Comparison of ENCODE assay signal across 20 cellular contexts in genomic region chr9:93619272-93619775, GRCh38. TPM values are rescaled to one million over a fixed set of nuclear protein-coding genes. Genes with fewer than 3 reads are reported as not detected.
A peak's percentile ranks its signal among the peaks of the same experiment; 100 is the strongest.
DNase-seq lines count a peak whose midpoint lies in the region; ATAC-seq, FAIRE-seq and TF ChIP-seq lines count a peak whose summit lies in the region.
"Had no signal": no experiment of that assay in that cellular context is flagged by ENCODE, and none has a peak within 500 bp of the region (broad histone marks: within the 10 kb centered on the region; RNA-seq: fewer than 3 reads in every experiment).

No MANE protein-coding gene starts in this region.

- no peak for TF ChIP-seq POLR2A in HepG2 (IDR thresholded peaks at IDR 0.05; ENCODE audit: insufficient read depth in 1 of 2, low read depth in 2 of 2, low read length in 2 of 2)
- no peak for TF ChIP-seq POLR2A in right lobe of liver (IDR thresholded peaks at IDR 0.05)
- no peak for TF ChIP-seq POLR2A in H1 (IDR thresholded peaks at IDR 0.05; ENCODE audit: control extremely low read depth in 1 of 2, low read depth in 2 of 2, low read length in 2 of 2)

- H4K8ac ChIP-seq in H1 (ENCODE audit: extremely low read depth, insufficient read depth, low read length) (peak overlapping the region; percentile 37; the same call in 1 of the 2 replicates), neuronal stem cell (ENCODE audit: low read depth, low read length) (no peak overlapping the region)

- H3K9ac ChIP-seq in HepG2 (ENCODE audit: insufficient read depth, low read depth, low read length) (no peak overlapping the region), H1 (replicated peaks in 1 of 4; ENCODE audit: extremely low read depth in 1 of 4, low read depth in 3 of 4, low read length in 3 of 4) (no peak overlapping the region), neuronal stem cell (ENCODE audit: low read depth, low read length, poor library complexity) (peak overlapping the region; percentile 72)

- DNase-seq in HepG2 (ENCODE audit: low spot score), result no peak
- no peak for DNase-seq in right lobe of liver
- DNase-seq in H1 (ENCODE audit: low read depth in 1 of 2, low spot score in 2 of 2), result peak in 1 of 2 experiments; percentile 48
- DNase-seq in neuronal stem cell (ENCODE audit: low spot score), result no peak
- DNase-seq in upper lobe of right lung, result no peak
- DNase-seq: AML-193; CD4-positive, alpha-beta T cell; DMS79 treated with DMSO at 0.1 percent for 48 hours; GF-D8; GOT3; HCEC 1CT; IMR-90 had no signal

- H3K4me2 ChIP-seq in HepG2 (ENCODE audit: low read depth, low read length), result no peak overlapping the region
- H3K4me2 ChIP-seq in H1 (ENCODE audit: insufficient read depth in 1 of 2, low read depth in 2 of 2, low read length in 2 of 2), result no peak overlapping the region
- no peak overlapping the region for H3K4me2 ChIP-seq in neuronal stem cell (ENCODE audit: insufficient read depth, low read length, poor library complexity, severe bottlenecking)
- H3K4me2 ChIP-seq: A549 had no signal

- H3K27ac ChIP-seq in HepG2 (ENCODE audit: extremely low read length, insufficient read depth, low read length) (no peak overlapping the region), right lobe of liver (no peak overlapping the region), H1 (ENCODE audit: low read depth, low read length) (no peak overlapping the region), neuronal stem cell (replicated peaks; ENCODE audit: low read length) (no peak overlapping the region), upper lobe of right lung (no peak overlapping the region)
- H3K27ac ChIP-seq: 22Rv1, A549, C4-2B, HL-60 had no signal

- H4K20me1 ChIP-seq in HepG2 (ENCODE audit: insufficient read depth, low read length), result 0 out of 2 replicates have a peak, but pooled peaks cover 3% of the 10 kb centered on the region
- H4K20me1 ChIP-seq in H1 (replicated peaks in 1 of 2; ENCODE audit: control insufficient read depth in 1 of 2, insufficient read depth in 2 of 2, low read length in 2 of 2), result peaks cover 0 to 19% of the 10 kb centered on the region in 2 experiments

- H3K14ac ChIP-seq in H1 (ENCODE audit: insufficient read length) (no peak overlapping the region), neuronal stem cell (ENCODE audit: low read length) (no peak overlapping the region)

- H2AK5ac ChIP-seq in H1 (ENCODE audit: low read depth, low read length) (peak overlapping the region; percentile 67; the same call in 1 of the 2 replicates), neuronal stem cell (ENCODE audit: low read depth, low read length) (peak overlapping the region; percentile 77)

- no TSS peak for BruUV-seq in HepG2 (replicated peaks; lab: Mats Ljungman, UMichigan)

- no peak overlapping the region for H2BK20ac ChIP-seq in H1 (ENCODE audit: low read length)

- H3K79me1 ChIP-seq in H1 (ENCODE audit: low read depth, low read length), result peaks cover 15% of the 10 kb centered on the region
- H3K79me1 ChIP-seq in neuronal stem cell (ENCODE audit: low read depth, low read length), result peaks cover 13% of the 10 kb centered on the region

- CTCF ChIA-PET in HepG2 (lab: Yijun Ruan, JAX; ENCODE audit: low intra/inter-chr PET ratio, low total read pairs) (no interaction called here), H1 (lab: Charles Lee; ENCODE audit: partially characterized antibody) (interaction anchor here (0.7 to 1.9 kb wide), 9 partner anchors 10 to 481 kb away, joined by 3 to 6 read pairs (median 4); no protein-coding TSS in a partner anchor)

- H2BK120ac ChIP-seq in H1 (replicated peaks; ENCODE audit: low read depth, low read length) (no peak overlapping the region), neuronal stem cell (ENCODE audit: low read depth, low read length) (no peak overlapping the region)

- H3K4me1 ChIP-seq in HepG2 (ENCODE audit: insufficient read depth, low read length) (peaks cover 12% of the 10 kb centered on the region; the same call in 1 of the 2 replicates), right lobe of liver (peaks cover 0 to 6% (median 0%) of the 10 kb centered on the region in 4 donors), H1 (replicated peaks in 1 of 4; ENCODE audit: control insufficient read depth in 3 of 4, insufficient read depth in 4 of 4, low read length in 3 of 4) (peaks cover 0 to 14% (median 1%) of the 10 kb centered on the region in 4 experiments; a peak in 4 of 7 replicates), neuronal stem cell (ENCODE audit: control insufficient read depth in 2 of 2, insufficient read depth in 1 of 2, low read depth in 1 of 2, low read length in 2 of 2) (peaks cover 8 to 15% of the 10 kb centered on the region in 2 donors), upper lobe of right lung (no peaks in the 10 kb centered on the region)
- H3K4me1 ChIP-seq: A549 had no signal

- no peak overlapping the region for H3K4ac ChIP-seq in H1 (replicated peaks; ENCODE audit: insufficient read length, low read depth, low read length)
- H3K4ac ChIP-seq in neuronal stem cell (ENCODE audit: low read length), result no peak overlapping the region

- H3K23ac ChIP-seq in H1 (ENCODE audit: insufficient read length) (no peak overlapping the region), neuronal stem cell (ENCODE audit: low read depth, low read length, poor library complexity) (peak overlapping the region; percentile 77)

- H3K4me3 ChIP-seq in HepG2 (replicated peaks in 1 of 3; ENCODE audit: insufficient read depth in 1 of 3, low read depth in 2 of 3, low read length in 3 of 3) (no peak overlapping the region), right lobe of liver (no peak overlapping the region), H1 (ENCODE audit: extremely low read depth in 1 of 4, insufficient read depth in 2 of 4, low read depth in 3 of 4, low read length in 4 of 4) (no peak overlapping the region), neuronal stem cell (ENCODE audit: low read length in 2 of 2) (no peak overlapping the region), upper lobe of right lung (no peak overlapping the region)
- H3K4me3 ChIP-seq: A549, K562 had no signal

- no peaks in the 10 kb centered on the region for H3K9me3 ChIP-seq in HepG2 (ENCODE audit: low read length)
- no peaks in the 10 kb centered on the region for H3K9me3 ChIP-seq in right lobe of liver
- no peaks in the 10 kb centered on the region; a peak in 1 of 4 replicates for H3K9me3 ChIP-seq in H1 (ENCODE audit: insufficient read depth in 2 of 2, low read depth in 1 of 2, low read length in 1 of 2)
- H3K9me3 ChIP-seq in neuronal stem cell (replicated peaks in 1 of 2; ENCODE audit: control insufficient read depth in 2 of 2, insufficient read depth in 1 of 2, low read depth in 1 of 2, low read length in 2 of 2), result peaks cover 0 to 3% of the 10 kb centered on the region in 2 donors
- H3K9me3 ChIP-seq in upper lobe of right lung, result no peaks in the 10 kb centered on the region
- H3K9me3 ChIP-seq: A549 had no signal

- no peaks in the 10 kb centered on the region for H3K27me3 ChIP-seq in HepG2 (ENCODE audit: control insufficient read depth in 1 of 2, insufficient read depth in 2 of 2, low read length in 2 of 2)
- no peaks in the 10 kb centered on the region for H3K27me3 ChIP-seq in right lobe of liver
- H3K27me3 ChIP-seq in H1 (replicated peaks in 1 of 4; ENCODE audit: control insufficient read depth in 3 of 4, extremely low read depth in 1 of 4, insufficient read depth in 3 of 4, low read length in 3 of 4), result no peaks in the 10 kb centered on the region
- peaks cover 0 to 1% (median 0%) of the 10 kb centered on the region in 3 experiments for H3K27me3 ChIP-seq in neuronal stem cell (ENCODE audit: control insufficient read depth in 3 of 3, insufficient read depth in 3 of 3, low read depth in 1 of 3, low read length in 3 of 3)
- H3K27me3 ChIP-seq in upper lobe of right lung, result no peaks in the 10 kb centered on the region

- POLR2A ChIA-PET in HepG2 (lab: Yijun Ruan, JAX) (no interaction called here), H1 (lab: Charles Lee; ENCODE audit: partially characterized antibody) (interaction anchor here (0.9 kb wide), 1 partner anchor 31 kb away, joined by 4 read pairs; no protein-coding TSS in a partner anchor)

- no peak for TF ChIP-seq EP300 in HepG2 (IDR thresholded peaks at IDR 0.05; ENCODE audit: low read depth in 2 of 2, low read length in 2 of 2)
- no peak for TF ChIP-seq EP300 in HepG2 (CRISPR knock-in tag; IDR thresholded peaks at IDR 0.05; ENCODE audit: borderline replicate concordance)
- no peak for TF ChIP-seq EP300 in H1 (IDR thresholded peaks at IDR 0.05; ENCODE audit: borderline replicate concordance in 1 of 2, low read depth in 2 of 2, low read length in 2 of 2)

- no peak overlapping the region for H3K56ac ChIP-seq in H1 (replicated peaks; ENCODE audit: insufficient read length, low read depth, low read length)

- H2BK12ac ChIP-seq in H1 (ENCODE audit: low read depth, low read length) (peak overlapping the region; percentile 75; the same call in 1 of the 2 replicates), neuronal stem cell (ENCODE audit: low read length) (no peak overlapping the region)

- ATAC-seq in HepG2 (peak; percentile 31), right lobe of liver (no peak), GM18907 (IDR thresholded peaks at IDR 0.05; ENCODE audit: unreplicated experiment) (no peak), GM19455 (IDR thresholded peaks at IDR 0.05; ENCODE audit: unreplicated experiment) (no peak), upper lobe of right lung (no peak)

- H3K18ac ChIP-seq in H1 (ENCODE audit: extremely low read depth, low read length) (peak overlapping the region; percentile 19), neuronal stem cell (ENCODE audit: low read length) (peak overlapping the region; percentile 65)

- in situ Hi-C loops in HepG2 (cut with HindIII; ENCODE audit: extremely low pct_ligation_motif_present, low pct_unique_long_range_greater_than_20kb), result no loop called here

- H2BK15ac ChIP-seq in H1 (ENCODE audit: low read length) (peak overlapping the region; percentile 68; the same call in 1 of the 2 replicates), neuronal stem cell (ENCODE audit: low read length) (no peak overlapping the region)

- TF ChIP-seq CTCF in HepG2 (CRISPR knock-in tag; IDR thresholded peaks at IDR 0.05) (no peak), right lobe of liver (IDR thresholded peaks at IDR 0.05) (no peak), H1 (IDR thresholded peaks at IDR 0.05; ENCODE audit: control extremely low read depth in 1 of 3, insufficient read depth in 1 of 3, low read depth in 1 of 3, low read length in 3 of 3) (no peak), upper lobe of right lung (IDR thresholded peaks at IDR 0.05) (no peak)

- TF ChIP-seq RAD21 in HepG2 (CRISPR knock-in tag; IDR thresholded peaks at IDR 0.05) (no peak), H1 (IDR thresholded peaks at IDR 0.05 in 1 of 2, conservative IDR thresholded peaks at IDR 0.05 in 1 of 2; ENCODE audit: low read depth in 2 of 2, low read length in 2 of 2) (no peak)

- no peak for FAIRE-seq in HepG2 (lab: Jason Lieb, UNC)
- FAIRE-seq in H1 (lab: Jason Lieb, UNC), result no peak
- FAIRE-seq: A549, GM19239, K562 had no signal

- H2AFZ ChIP-seq in HepG2 (ENCODE audit: low read length), result no peak overlapping the region
- no peak overlapping the region for H2AFZ ChIP-seq in H1 (ENCODE audit: low read length)
- H2AFZ ChIP-seq in neuronal stem cell (ENCODE audit: low read length), result no peak overlapping the region

- intact Hi-C loops in HepG2 (cut with micrococcal nuclease; ENCODE audit: unreplicated experiment), result no loop called here
- intact Hi-C loops in right lobe of liver (cut with DNase I), result no loop called here
- intact Hi-C loops in upper lobe of right lung (cut with DNase I), result no loop called here

- H4K91ac ChIP-seq in H1 (replicated peaks; ENCODE audit: insufficient read length, low read length) (peak overlapping the region; percentile 65), neuronal stem cell (ENCODE audit: low read depth, low read length, poor library complexity) (no peak overlapping the region)

- H4K5ac ChIP-seq in H1 (ENCODE audit: insufficient read length, low read depth, low read length), result peak overlapping the region; percentile 15

- 0 out of 2 replicates have a peak overlapping the region, but pooled peaks have one; percentile 77 for H2BK5ac ChIP-seq in H1 (ENCODE audit: low read depth, low read length)
- no peak overlapping the region for H2BK5ac ChIP-seq in neuronal stem cell (ENCODE audit: low read length)

- 84% methylated on average over 9 of the region's 19 CpGs for WGBS in HepG2 (ENCODE audit: low lambda C conversion rate)
- 93% methylated on average over 3 of the region's 19 CpGs for WGBS in right lobe of liver (ENCODE audit: insufficient coverage, low coverage, low lambda C conversion rate, missing lambda C conversion rate)
- 93% methylated on average over 18 of the region's 19 CpGs; no CpG with 5 or more reads in 1 of the 2 experiments for WGBS in H1 (ENCODE audit: extremely low coverage in 1 of 2, insufficient coverage in 1 of 2, insufficient read length in 1 of 2, insufficient replicate concordance in 2 of 2, low coverage in 1 of 2, low lambda C conversion rate in 2 of 2, missing lambda C conversion rate in 1 of 2), 2 experiments
- WGBS in neuronal stem cell (ENCODE audit: extremely low coverage in 2 of 2, insufficient read length in 2 of 2, insufficient replicate concordance in 1 of 2), 2 donors, result no CpG with 5 or more reads among the region's 19 CpGs

- H3K36me3 ChIP-seq in HepG2 (replicated peaks in 1 of 2; ENCODE audit: control insufficient read depth in 1 of 2, insufficient read depth in 2 of 2, low read length in 2 of 2) (no peaks in the 10 kb centered on the region), right lobe of liver (no peaks in the 10 kb centered on the region), H1 (ENCODE audit: control insufficient read depth in 2 of 4, insufficient read depth in 4 of 4, low read length in 3 of 4) (no peaks in the 10 kb centered on the region), neuronal stem cell (replicated peaks in 1 of 2; ENCODE audit: control insufficient read depth in 2 of 2, insufficient read depth in 2 of 2, low read length in 2 of 2) (peaks cover 0 to 3% of the 10 kb centered on the region in 2 donors), upper lobe of right lung (peaks cover 7% of the 10 kb centered on the region)

- H3K79me2 ChIP-seq in HepG2 (ENCODE audit: insufficient read depth, low read length), result peaks cover 10% of the 10 kb centered on the region
- peaks cover 7 to 45% of the 10 kb centered on the region in 2 experiments; a peak in 3 of 4 replicates for H3K79me2 ChIP-seq in H1 (ENCODE audit: control insufficient read depth in 1 of 2, insufficient read depth in 2 of 2, low read length in 2 of 2)

- H3K23me2 ChIP-seq in H1 (ENCODE audit: low read depth, low read length), result peaks cover 14% of the 10 kb centered on the region; the same call in 1 of the 2 replicates

RNA-seq across cellular contexts. Expression of gene PHF2, which starts 42.9 kb away (rescaled TPM):
- 9.1 and 9.3 TPM in 2 replicates for total RNA-seq in HepG2 (2016; rRNA removed; fragmentation: Illumina TruSeq; extraction: Trizol)
- total RNA-seq in HepG2 (2016; cell fraction: cytosol; rRNA removed; fragmentation: Illumina TruSeq; extraction: Trizol; ENCODE audit: low read depth), result 0.81 and 1.1 TPM in 2 replicates
- 7.2 and 9.5 TPM in 2 replicates for total RNA-seq in HepG2 (2016; cell fraction: insoluble cytoplasmic fraction; rRNA removed; fragmentation: Illumina TruSeq; extraction: Trizol)
- total RNA-seq in HepG2 (2016; cell fraction: membrane; rRNA removed; fragmentation: Illumina TruSeq; extraction: Trizol), result 4.9 and 5.3 TPM in 2 replicates
- 8.3 and 9.2 TPM in 2 replicates for total RNA-seq in HepG2 (2016; cell fraction: nucleus; rRNA removed; fragmentation: Illumina TruSeq; extraction: Trizol)
- 6.6 and 7.0 TPM in 2 replicates for polyA plus RNA-seq in HepG2 (2011; rRNA removed)
- 4.2 and 4.7 TPM in 2 replicates for polyA plus RNA-seq in HepG2 (2011; cell fraction: cytosol; rRNA removed)
- polyA plus RNA-seq in HepG2 (2011; cell fraction: nucleus; rRNA removed), result 10.7 and 12.3 TPM in 2 replicates
- 6.9 and 7.1 TPM in 2 replicates for polyA plus RNA-seq in HepG2 (2012)
- polyA plus RNA-seq in HepG2 (2016; cell fraction: cytosol; fragmentation: Illumina TruSeq; extraction: Trizol; ENCODE audit: low read depth), result 0.63 TPM in 2 replicates
- polyA plus RNA-seq in HepG2 (2016; cell fraction: insoluble cytoplasmic fraction; fragmentation: Illumina TruSeq; extraction: Trizol; ENCODE audit: low read depth), result 9.5 and 12.0 TPM in 2 replicates
- polyA plus RNA-seq in HepG2 (2016; cell fraction: membrane; fragmentation: Illumina TruSeq; extraction: Trizol; ENCODE audit: low read depth), result 3.9 and 4.0 TPM in 2 replicates
- 23.0 and 24.9 TPM in 2 replicates for polyA plus RNA-seq in HepG2 (2016; cell fraction: nucleus; fragmentation: Illumina TruSeq; extraction: Trizol; ENCODE audit: insufficient read depth, low read depth)
- 4.6 and 6.3 TPM in 2 replicates for polyA minus RNA-seq in HepG2 (2011; rRNA and poly(A)+ RNA removed; ENCODE audit: low replicate concordance)
- polyA minus RNA-seq in HepG2 (2011; cell fraction: cytosol; rRNA and poly(A)+ RNA removed), result 4.8 and 5.0 TPM in 2 replicates
- 4.2 and 5.1 TPM in 2 replicates for polyA minus RNA-seq in HepG2 (2011; cell fraction: nucleus; rRNA and poly(A)+ RNA removed)
- total RNA-seq in right lobe of liver, result 1 to 10 TPM; 6.3 to 8.5 (median 6.8) TPM
- total RNA-seq in H1 (2021; fragmentation: NEBNext Ultra II Directional; extraction: Animal tissue kit (Norgen Biotek cat#: 25700)), result 9.4 and 9.5 TPM in 2 replicates
- polyA plus RNA-seq in H1 (2011; rRNA removed), result 3.4 and 3.7 TPM in 2 replicates
- polyA plus RNA-seq in H1 (2011; cell fraction: cytosol; rRNA removed), result 3.9 TPM
- 8.1 TPM for polyA plus RNA-seq in H1 (2011; cell fraction: nucleus; rRNA removed)
- polyA plus RNA-seq in H1 (2012, experiment 1 of 2), result 6.4 to 7.2 TPM (median 6.8 TPM) in 4 replicates
- 5.4 TPM for polyA plus RNA-seq in H1 (2012, experiment 2 of 2)
- polyA plus RNA-seq in H1 (2013, experiment 1 of 2), result 5.1 TPM
- polyA plus RNA-seq in H1 (2013, experiment 2 of 2), result 5.6 TPM
- polyA minus RNA-seq in H1 (2011; rRNA and poly(A)+ RNA removed), result 3.4 and 3.8 TPM in 2 replicates
- polyA minus RNA-seq in H1 (2011; cell fraction: cytosol; rRNA and poly(A)+ RNA removed), result 3.2 TPM
- 4.7 TPM for polyA minus RNA-seq in H1 (2011; cell fraction: nucleus; rRNA and poly(A)+ RNA removed)
- polyA plus RNA-seq in neuronal stem cell (2013, experiment 1 of 2), result 19.9 TPM
- polyA plus RNA-seq in neuronal stem cell (2013, experiment 2 of 2), result 19.8 TPM
- total RNA-seq in upper lobe of right lung, result 37.0 TPM
